Comparison of ENCODE assay signal across 13 cellular contexts in genomic region chr1:2380816-2381591, GRCh38. TPM values are rescaled to one million over a fixed set of nuclear protein-coding genes. Genes with fewer than 3 reads are reported as not detected.
DNase-seq lines count a peak whose midpoint lies in the region; ATAC-seq and TF ChIP-seq lines count a peak whose summit lies in the region.
"Had no signal": no experiment of that assay in that cellular context is flagged by ENCODE, and none has a peak within 500 bp of the region (broad histone marks: within the 10 kb centered on the region; RNA-seq: fewer than 3 reads in every experiment).

No MANE protein-coding gene starts in this region.

- no peak for TF ChIP-seq CTCF in GM06990 (IDR thresholded peaks at IDR 0.05; ENCODE audit: insufficient read depth, low read length, poor library complexity, severe bottlenecking)
- no peak for TF ChIP-seq CTCF in activated B cell treated with CpG ODN at 0.5 μM for 24 hours (IDR thresholded peaks at IDR 0.05)
- TF ChIP-seq CTCF in psoas muscle (IDR thresholded peaks at IDR 0.05), result no peak
- TF ChIP-seq CTCF in Caco-2 (IDR thresholded peaks at IDR 0.05; ENCODE audit: insufficient read depth in 1 of 2, low read depth in 1 of 2, low read length in 1 of 2, severe bottlenecking in 1 of 2, unreplicated experiment in 1 of 2), result no peak

- no peaks in the 10 kb centered on the region for H3K27me3 Mint-ChIP-seq in activated B cell treated with CpG ODN at 0.5 μM for 24 hours
- no peaks in the 10 kb centered on the region for H3K27me3 Mint-ChIP-seq in Caco-2 (ENCODE audit: insufficient read depth, unreplicated experiment)

- POLR2A ChIA-PET in activated B cell treated with CpG ODN at 0.5 μM for 24 hours (lab: Charles Lee) (interaction anchor here (0.6 to 5.7 kb wide), 11 partner anchors 10 to 563 kb away, joined by 3 to 89 read pairs (median 6); partner anchors contain the start of genes FAAP20, MORN1 and RER1), Caco-2 (lab: Charles Lee) (no interaction called here)

- peak; percentile 10 for DNase-seq in GM06990 (ENCODE audit: extremely low read depth, insufficient read length)
- no peak for DNase-seq in activated B cell treated with CpG ODN at 0.5 μM for 24 hours
- peak; percentile 25 to 69 (median 65) for DNase-seq in right cardiac atrium
- DNase-seq in psoas muscle, result peak in 1 of 2 donors; percentile 54
- DNase-seq in GM19240 (ENCODE audit: insufficient read length, low spot score), result no peak
- no peak for DNase-seq in Caco-2
- no peak for DNase-seq in HCEC 1CT
- DNase-seq: NCI-H1048, NCI-H524 treated with DMSO at 0.1 percent for 48 hours had no signal

- no TSS peak for BruUV-seq in Caco-2 (replicated peaks; lab: Mats Ljungman, UMichigan)

- H3K9me3 ChIP-seq in right cardiac atrium (ENCODE audit: control insufficient read depth, low read length) (no peaks in the 10 kb centered on the region), psoas muscle (no peaks in the 10 kb centered on the region), Caco-2 (no peaks in the 10 kb centered on the region)
- H3K9me3 ChIP-seq: thoracic aorta had no signal

- intact Hi-C loops in activated B cell treated with CpG ODN at 0.5 μM for 24 hours (cut with micrococcal nuclease) (loop anchor here (1.0 to 5.0 kb wide), 4 partner anchors 10 to 334 kb away; partner anchors contain the start of genes MORN1 and RER1), right cardiac atrium (cut with DNase I) (loop anchor here in 2 of 4 donors (2.0 kb wide), 1 partner anchor 186 kb away; the partner anchor contains the start of gene FAAP20 (in 2 of the 2)), psoas muscle (cut with DNase I) (loop anchor here (1.0 to 2.0 kb wide), 2 partner anchors 182 to 186 kb away; no protein-coding TSS in a partner anchor), Caco-2 (cut with micrococcal nuclease; ENCODE audit: unreplicated experiment) (no loop called here)

- no peak overlapping the region for H3K4me3 ChIP-seq in GM06990 (replicated peaks; ENCODE audit: low read depth, low read length)
- H3K4me3 ChIP-seq in right cardiac atrium (ENCODE audit: low read length), result no peak overlapping the region
- H3K4me3 ChIP-seq in psoas muscle, result no peak overlapping the region
- H3K4me3 ChIP-seq in Caco-2 (ENCODE audit: low read depth, low read length), result no peak overlapping the region
- H3K4me3 ChIP-seq: thoracic aorta had no signal

- H3K4me1 Mint-ChIP-seq in activated B cell treated with CpG ODN at 0.5 μM for 24 hours (peaks cover 25% of the 10 kb centered on the region), Caco-2 (ENCODE audit: low read depth, unreplicated experiment) (no peaks in the 10 kb centered on the region)

- ATAC-seq in activated B cell treated with CpG ODN at 0.5 μM for 24 hours (ENCODE audit: low read depth) (peak; percentile 7), right cardiac atrium (peak; percentile 11 to 14), psoas muscle (peak; percentile 8 to 17 (median 12)), HG02642 (IDR thresholded peaks at IDR 0.05; ENCODE audit: poor library complexity, unreplicated experiment) (no peak)

- H3K27me3 ChIP-seq in GM06990 (replicated peaks; ENCODE audit: control insufficient read depth, insufficient read depth, low read length) (no peaks in the 10 kb centered on the region), right cardiac atrium (ENCODE audit: control insufficient read depth, insufficient read depth) (no peaks in the 10 kb centered on the region), psoas muscle (ENCODE audit: insufficient read depth in 3 of 3, low read length in 2 of 3) (no peaks in the 10 kb centered on the region), Caco-2 (replicated peaks; ENCODE audit: control insufficient read depth, insufficient read depth, low read length) (no peaks in the 10 kb centered on the region)

- H3K9me3 Mint-ChIP-seq in activated B cell treated with CpG ODN at 0.5 μM for 24 hours (no peaks in the 10 kb centered on the region), Caco-2 (ENCODE audit: unreplicated experiment) (no peaks in the 10 kb centered on the region)
- H3K9me3 Mint-ChIP-seq: activated naive CD4-positive, alpha-beta T cell treated with anti-CD3 and anti-CD28 coated beads, Interleukin-2, amount 50 U/mL, for 72 hours had no signal

- H3K36me3 ChIP-seq in GM06990 (ENCODE audit: control insufficient read depth, insufficient read depth, low read length), result no peaks in the 10 kb centered on the region; the same call in 1 of the 2 replicates
- H3K36me3 ChIP-seq in psoas muscle (ENCODE audit: insufficient read depth in 1 of 2, low read depth in 1 of 2), result no peaks in the 10 kb centered on the region
- H3K36me3 ChIP-seq in Caco-2 (ENCODE audit: control insufficient read depth, insufficient read depth, low read length), result no peaks in the 10 kb centered on the region
- H3K36me3 ChIP-seq: thoracic aorta had no signal

- WGBS in right cardiac atrium, result 66% methylated on average over 32 of the region's 32 CpGs
- 70 to 80% (median 74%) methylated on average over 31 to 32 of the region's 32 CpGs for WGBS in psoas muscle, 3 donors

- no peak overlapping the region for H3K4me3 Mint-ChIP-seq in activated B cell treated with CpG ODN at 0.5 μM for 24 hours
- no peak overlapping the region for H3K4me3 Mint-ChIP-seq in Caco-2 (ENCODE audit: unreplicated experiment)

- H3K27ac ChIP-seq in right cardiac atrium (ENCODE audit: low read length) (no peak overlapping the region), psoas muscle (no peak overlapping the region)
- H3K27ac ChIP-seq: HL-60 had no signal

- CTCF ChIA-PET in activated B cell treated with CpG ODN at 0.5 μM for 24 hours (lab: Charles Lee), result interaction anchor here (0.6 to 7.2 kb wide), 16 partner anchors 11 to 250 kb away, joined by 3 to 185 read pairs (median 5); partner anchors contain the start of genes FAAP20, MORN1 and RER1
- CTCF ChIA-PET in Caco-2 (lab: Charles Lee), result interaction anchor here (1.0 to 1.8 kb wide), 4 partner anchors 10 to 186 kb away, joined by 3 to 29 read pairs (median 6); partner anchors contain the start of genes FAAP20, MORN1 and RER1

- H3K27ac Mint-ChIP-seq in activated B cell treated with CpG ODN at 0.5 μM for 24 hours, result peak overlapping the region; percentile 50
- no peak overlapping the region for H3K27ac Mint-ChIP-seq in Caco-2 (ENCODE audit: unreplicated experiment)

- H3K36me3 Mint-ChIP-seq in activated B cell treated with CpG ODN at 0.5 μM for 24 hours (ENCODE audit: low read depth), result peaks cover 2% of the 10 kb centered on the region
- H3K36me3 Mint-ChIP-seq in Caco-2 (ENCODE audit: insufficient read depth, unreplicated experiment), result no peaks in the 10 kb centered on the region
- H3K36me3 Mint-ChIP-seq: activated naive CD4-positive, alpha-beta T cell treated with anti-CD3 and anti-CD28 coated beads, Interleukin-2, amount 50 U/mL, for 72 hours had no signal

- H3K4me1 ChIP-seq in right cardiac atrium (ENCODE audit: control insufficient read depth, insufficient read depth, low read length) (no peaks in the 10 kb centered on the region), psoas muscle (no peaks in the 10 kb centered on the region), Caco-2 (no peaks in the 10 kb centered on the region)

RNA-seq across cellular contexts. Expression of gene MORN1, which starts 10.3 kb away (rescaled TPM):
- total RNA-seq in activated B cell treated with CpG ODN at 0.5 μM for 24 hours (15.6 and 17.8 TPM in 2 replicates), right cardiac atrium (1 to 10 TPM; 3.2 to 5.1 (median 4.2) TPM), psoas muscle (1 to 10 TPM; 3.6 to 6.3 (median 4.5) TPM), Caco-2 (2022) (8.6 and 9.1 TPM in 2 replicates)
- polyA plus RNA-seq in right cardiac atrium (4.1 TPM), psoas muscle (1 to 10 TPM; 1.2 to 7.3 (median 3.1) TPM)

RNA-seq across cellular contexts. Expression of gene RER1, which starts 10.6 kb away (rescaled TPM):
- 102 and 105 TPM in 2 replicates for total RNA-seq in activated B cell treated with CpG ODN at 0.5 μM for 24 hours
- total RNA-seq in right cardiac atrium, result 10 to 100 TPM; 83.6 to 93.9 (median 89.6) TPM
- 50.3 TPM for polyA plus RNA-seq in right cardiac atrium
- 10 to 100 TPM; 71.1 to 97.6 (median 86.7) TPM for total RNA-seq in psoas muscle
- polyA plus RNA-seq in psoas muscle, result 100 to 1,000 TPM in 1 of 3 donors, 10 to 100 TPM in 2; 68.8 to 119 (median 91.3) TPM
- total RNA-seq in Caco-2 (2022), result 136 and 141 TPM in 2 replicates

RNA-seq across cellular contexts. Expression of gene PEX10, which starts 31.4 kb away (rescaled TPM):
- total RNA-seq in activated B cell treated with CpG ODN at 0.5 μM for 24 hours, result 17.4 and 18.9 TPM in 2 replicates
- 10 to 100 TPM; 11.4 to 15.5 (median 13.6) TPM for total RNA-seq in right cardiac atrium
- polyA plus RNA-seq in right cardiac atrium, result 16.0 TPM
- total RNA-seq in psoas muscle, result 10 to 100 TPM; 14.1 to 19.7 (median 17.1) TPM
- 10 to 100 TPM; 12.6 to 18.4 (median 16.2) TPM for polyA plus RNA-seq in psoas muscle
- 19.7 and 21.9 TPM in 2 replicates for total RNA-seq in Caco-2 (2022)

Comparison
In these comparisons a context has a peak if more than half of its experiments do, and no peak if none do; other contexts are left out.
1. DNase-seq: peak in GM06990 (single experiment) and right cardiac atrium (3 of 3); none in activated B cell treated with CpG ODN at 0.5 μM for 24 hours (single experiment), GM19240 (single experiment), Caco-2 (0 of 2) and HCEC 1CT (single experiment).